In the genomic region with DNA sequence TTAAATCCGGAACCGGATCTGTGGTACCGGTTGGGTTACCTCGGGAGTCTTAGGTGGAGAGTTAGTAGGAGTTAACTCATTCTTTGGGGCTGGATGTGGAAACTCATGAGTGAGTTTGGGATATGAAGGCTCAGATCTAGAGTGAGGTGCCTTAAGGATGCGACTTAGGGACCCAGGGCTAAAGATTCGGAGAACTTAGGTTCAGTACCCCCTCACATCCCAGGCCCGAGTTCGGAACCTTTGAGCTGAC, we compare ENCODE assay signal across 8 cellular contexts. TPM values are rescaled to one million over a fixed set of nuclear protein-coding genes. Genes with fewer than 3 reads are reported as not detected.
DNase-seq lines count a peak whose midpoint lies in the region; ATAC-seq and TF ChIP-seq lines count a peak whose summit lies in the region.

No MANE protein-coding gene starts in this region.

- H3K27ac ChIP-seq in body of pancreas (peak overlapping the region; percentile 78 to 98 (median 89)), lower lobe of right lung (peak overlapping the region; percentile 90), upper lobe of right lung (peak overlapping the region; percentile 92)

- H3K27me3 Mint-ChIP-seq in activated naive CD4-positive, alpha-beta T cell treated with anti-CD3 and anti-CD28 coated beads, Interleukin-2, amount 50 U/mL, for 24 hours: no peaks in the 10 kb centered on the region

- intact Hi-C loops in body of pancreas (cut with DNase I): no loop called here
- intact Hi-C loops in lower lobe of right lung (cut with DNase I): no loop called here
- intact Hi-C loops in upper lobe of right lung (cut with DNase I): no loop called here

- no peak for ATAC-seq in body of pancreas
- no peak for ATAC-seq in lower lobe of right lung
- ATAC-seq in upper lobe of right lung: no peak
- no peak for ATAC-seq in GM21576 (IDR thresholded peaks at IDR 0.05; ENCODE audit: unreplicated experiment)
- no peak for ATAC-seq in GM21515 (IDR thresholded peaks at IDR 0.05; ENCODE audit: unreplicated experiment)

- H3K4me1 Mint-ChIP-seq in activated naive CD4-positive, alpha-beta T cell treated with anti-CD3 and anti-CD28 coated beads, Interleukin-2, amount 50 U/mL, for 24 hours: peaks cover 30% of the 10 kb centered on the region

- no peaks in the 10 kb centered on the region for H3K9me3 Mint-ChIP-seq in activated naive CD4-positive, alpha-beta T cell treated with anti-CD3 and anti-CD28 coated beads, Interleukin-2, amount 50 U/mL, for 24 hours

- H3K9me3 ChIP-seq in body of pancreas (no peaks in the 10 kb centered on the region), lower lobe of right lung (no peaks in the 10 kb centered on the region), upper lobe of right lung (no peaks in the 10 kb centered on the region)

- peaks cover 21% of the 10 kb centered on the region for H3K36me3 Mint-ChIP-seq in activated naive CD4-positive, alpha-beta T cell treated with anti-CD3 and anti-CD28 coated beads, Interleukin-2, amount 50 U/mL, for 24 hours

- peaks cover 43% of the 10 kb centered on the region for H3K4me1 ChIP-seq in body of pancreas
- peaks cover 65% of the 10 kb centered on the region for H3K4me1 ChIP-seq in lower lobe of right lung
- peaks cover 58% of the 10 kb centered on the region for H3K4me1 ChIP-seq in upper lobe of right lung

- no peak for DNase-seq in activated naive CD4-positive, alpha-beta T cell treated with anti-CD3 and anti-CD28 coated beads, Interleukin-2, amount 50 U/mL, for 16 hours
- DNase-seq in body of pancreas (no peak), lower lobe of right lung (no peak), upper lobe of right lung (no peak), GM19238 (ENCODE audit: insufficient read length, low spot score) (no peak)

- TF ChIP-seq POLR2A in body of pancreas (IDR thresholded peaks at IDR 0.05): no peak

- no peaks in the 10 kb centered on the region for H3K27me3 ChIP-seq in body of pancreas
- H3K27me3 ChIP-seq in lower lobe of right lung (ENCODE audit: low read depth): no peaks in the 10 kb centered on the region
- H3K27me3 ChIP-seq in upper lobe of right lung: no peaks in the 10 kb centered on the region

- 0 to 2% methylated on average over 8 of the region's 8 CpGs for WGBS in body of pancreas, 2 donors

- H3K36me3 ChIP-seq in body of pancreas (replicated peaks in 1 of 2; ENCODE audit: insufficient read depth in 1 of 2, low read depth in 2 of 2): no peaks in the 10 kb centered on the region
- peaks cover 10% of the 10 kb centered on the region for H3K36me3 ChIP-seq in lower lobe of right lung
- H3K36me3 ChIP-seq in upper lobe of right lung: no peaks in the 10 kb centered on the region

- peak overlapping the region; percentile 100 for H3K27ac Mint-ChIP-seq in activated naive CD4-positive, alpha-beta T cell treated with anti-CD3 and anti-CD28 coated beads, Interleukin-2, amount 50 U/mL, for 24 hours

- no peak for TF ChIP-seq CTCF in body of pancreas (IDR thresholded peaks at IDR 0.05)
- TF ChIP-seq CTCF in lower lobe of right lung (IDR thresholded peaks at IDR 0.05): no peak
- TF ChIP-seq CTCF in upper lobe of right lung (IDR thresholded peaks at IDR 0.05): no peak

- H3K4me3 ChIP-seq in body of pancreas (peak overlapping the region; percentile 21 to 29), lower lobe of right lung (peak overlapping the region; percentile 63), upper lobe of right lung (peak overlapping the region; percentile 62)

- H3K4me3 Mint-ChIP-seq in activated naive CD4-positive, alpha-beta T cell treated with anti-CD3 and anti-CD28 coated beads, Interleukin-2, amount 50 U/mL, for 24 hours: peak overlapping the region; percentile 100

RNA-seq across cellular contexts. Expression of gene ACTMAP, which starts 0.3 kb away (rescaled TPM):
- total RNA-seq in body of pancreas (1 to 10 TPM; 3.0 to 4.2 TPM), lower lobe of right lung (17.6 TPM), upper lobe of right lung (18.5 TPM)

RNA-seq across cellular contexts. Expression of gene SNRPA, which starts 1.0 kb away (rescaled TPM):
- 10 to 100 TPM; 18.7 to 42.2 TPM for total RNA-seq in body of pancreas
- 44.8 TPM for total RNA-seq in lower lobe of right lung
- total RNA-seq in upper lobe of right lung: 51.7 TPM

RNA-seq across cellular contexts. Expression of gene MIA, which starts 25.4 kb away (rescaled TPM):
- 1 to 10 TPM in 1 of 2 donors, not detected in 1; 5.9 TPM for total RNA-seq in body of pancreas
- 1.7 TPM for total RNA-seq in lower lobe of right lung
- total RNA-seq in upper lobe of right lung: not detected

RNA-seq across cellular contexts. Expression of gene RAB4B, which starts 28.1 kb away (rescaled TPM):
- total RNA-seq in body of pancreas (10 to 100 TPM; 20.4 to 23.3 TPM), lower lobe of right lung (48.5 TPM), upper lobe of right lung (45.4 TPM)

RNA-seq across cellular contexts. Expression of gene ITPKC, which starts 33.0 kb away (rescaled TPM):
- total RNA-seq in body of pancreas: 10 to 100 TPM; 14.0 to 27.7 TPM
- 34.9 TPM for total RNA-seq in lower lobe of right lung
- total RNA-seq in upper lobe of right lung: 51.6 TPM
